Comparison of ENCODE assay signal across 18 cellular contexts in genomic region chr20:7741866-7742265, GRCh38.
DNase-seq lines count a peak whose midpoint lies in the region; ATAC-seq and TF ChIP-seq lines count a peak whose summit lies in the region.
"Had no signal": no experiment of that assay in that cellular context is flagged by ENCODE, and none has a peak within 500 bp of the region (broad histone marks: within the 10 kb centered on the region; RNA-seq: fewer than 3 reads in every experiment).

No MANE protein-coding gene starts in this region.

- H3K4me3 Mint-ChIP-seq in glutamatergic neuron (ENCODE audit: unreplicated experiment), result no peak overlapping the region
- no peak overlapping the region for H3K4me3 Mint-ChIP-seq in activated naive CD8-positive, alpha-beta T cell treated with anti-CD3 and anti-CD28 coated beads, Interleukin-2, amount 50 U/mL, for 24 hours
- H3K4me3 Mint-ChIP-seq: CD4-positive, alpha-beta memory T cell had no signal

- H3K9ac ChIP-seq in PC-3 (ENCODE audit: low read length), result no peak overlapping the region
- H3K9ac ChIP-seq: BLaER1 had no signal

- no TSS peak for BruUV-seq in PC-3 (replicated peaks; lab: Mats Ljungman, UMichigan)

- H3K9me3 Mint-ChIP-seq in glutamatergic neuron (ENCODE audit: unreplicated experiment), result no peaks in the 10 kb centered on the region
- no peaks in the 10 kb centered on the region for H3K9me3 Mint-ChIP-seq in activated naive CD8-positive, alpha-beta T cell treated with anti-CD3 and anti-CD28 coated beads, Interleukin-2, amount 50 U/mL, for 24 hours

- ATAC-seq in PC-3 (peak; percentile 63), HG02884 (IDR thresholded peaks at IDR 0.05; ENCODE audit: unreplicated experiment) (no peak)
- no peak for ATAC-seq in activated naive CD8-positive, alpha-beta T cell treated with anti-CD3 and anti-CD28 coated beads, Interleukin-2, amount 50 U/mL, for 24 hours
- ATAC-seq: SK-N-SH treated with all-trans-retinoic acid at 6 μM for 48 hours had no signal

- intact Hi-C loops in PC-3 (cut with micrococcal nuclease), result no loop called here

- TF ChIP-seq CTCF in PC-3 (conservative IDR thresholded peaks at IDR 0.05; ENCODE audit: low read depth, low read length) (no peak), epithelial cell of esophagus (IDR thresholded peaks at IDR 0.05; ENCODE audit: insufficient read depth, low read depth, low read length, missing control alignments) (no peak), glutamatergic neuron (IDR thresholded peaks at IDR 0.05; ENCODE audit: partially characterized antibody, unreplicated experiment) (no peak)

- H3K27me3 ChIP-seq in PC-3 (ENCODE audit: low read length), result no peaks in the 10 kb centered on the region
- H3K27me3 ChIP-seq: BLaER1 had no signal

- H3K9me2 ChIP-seq in PC-3 (replicated peaks; ENCODE audit: low read length), result no peaks in the 10 kb centered on the region

- CTCF ChIA-PET in PC-3 (lab: Charles Lee), result no interaction called here

- H3K4me3 ChIP-seq in PC-3 (ENCODE audit: low read length), result no peak overlapping the region
- H3K4me3 ChIP-seq in epithelial cell of esophagus (ENCODE audit: low read length), result no peak overlapping the region
- H3K4me3 ChIP-seq: BLaER1 had no signal

- H3K79me2 ChIP-seq in PC-3 (ENCODE audit: low read length), result no peaks in the 10 kb centered on the region

- peak overlapping the region; percentile 10 for H3K27ac Mint-ChIP-seq in glutamatergic neuron (ENCODE audit: unreplicated experiment)
- H3K27ac Mint-ChIP-seq in activated naive CD8-positive, alpha-beta T cell treated with anti-CD3 and anti-CD28 coated beads, Interleukin-2, amount 50 U/mL, for 24 hours, result no peak overlapping the region
- H3K27ac Mint-ChIP-seq: CD4-positive, alpha-beta memory T cell had no signal

- DNase-seq in HCEC 1CT, result peak; percentile 64
- peak; percentile 21 for DNase-seq in PC-3
- DNase-seq in epithelial cell of esophagus (ENCODE audit: low read depth), result peak; percentile 47
- no peak for DNase-seq in glutamatergic neuron
- no peak for DNase-seq in activated naive CD8-positive, alpha-beta T cell treated with anti-CD3 and anti-CD28 coated beads, Interleukin-2, amount 50 U/mL, for 24 hours
- DNase-seq in NCI-H128 (lab: John Stamatoyannopoulos, UW; ENCODE audit: unreplicated experiment), result no peak
- DNase-seq in germinal center (ENCODE audit: low spot score), result no peak
- DNase-seq: CD4-positive, alpha-beta memory T cell; DMS79 treated with DMSO at 0.1 percent for 48 hours; H7; Kasumi-1; NCI-H1105 treated with DMSO at 0.1 percent for 48 hours; NCI-H748 treated with DMSO at 0.1 percent for 48 hours; RPMI8226; SIG-M5 had no signal

- H3K9me3 ChIP-seq in PC-3 (ENCODE audit: low read length), result no peaks in the 10 kb centered on the region
- H3K9me3 ChIP-seq: BLaER1 had no signal

- H3K36me3 ChIP-seq in PC-3 (ENCODE audit: low read depth, low read length), result no peaks in the 10 kb centered on the region
- H3K36me3 ChIP-seq: BLaER1 had no signal

- peak overlapping the region; percentile 52 for H3K4me2 ChIP-seq in PC-3 (ENCODE audit: low read length)
- H3K4me2 ChIP-seq: BLaER1 had no signal

- no peak overlapping the region for H2AFZ ChIP-seq in PC-3 (ENCODE audit: low read length)

- H3K4me1 Mint-ChIP-seq in glutamatergic neuron (ENCODE audit: low read depth, unreplicated experiment), result peaks cover 7% of the 10 kb centered on the region
- no peaks in the 10 kb centered on the region for H3K4me1 Mint-ChIP-seq in activated naive CD8-positive, alpha-beta T cell treated with anti-CD3 and anti-CD28 coated beads, Interleukin-2, amount 50 U/mL, for 24 hours
- H3K4me1 Mint-ChIP-seq: CD4-positive, alpha-beta memory T cell had no signal

- no peaks in the 10 kb centered on the region for H4K20me1 ChIP-seq in PC-3 (ENCODE audit: low read length)
- H4K20me1 ChIP-seq: BLaER1 had no signal

- peaks cover 2% of the 10 kb centered on the region for H3K27me3 Mint-ChIP-seq in glutamatergic neuron (ENCODE audit: unreplicated experiment)
- no peaks in the 10 kb centered on the region for H3K27me3 Mint-ChIP-seq in activated naive CD8-positive, alpha-beta T cell treated with anti-CD3 and anti-CD28 coated beads, Interleukin-2, amount 50 U/mL, for 24 hours
- H3K27me3 Mint-ChIP-seq: CD4-positive, alpha-beta memory T cell had no signal

- H3K27ac ChIP-seq in PC-3 (ENCODE audit: low read length), result 0 out of 2 replicates have a peak overlapping the region, but pooled peaks have one; percentile 9
- H3K27ac ChIP-seq: BLaER1 had no signal

- POLR2A ChIA-PET in PC-3 (lab: Charles Lee; ENCODE audit: unreplicated experiment), result no interaction called here

- H3K36me3 Mint-ChIP-seq in glutamatergic neuron (ENCODE audit: unreplicated experiment), result no peaks in the 10 kb centered on the region
- H3K36me3 Mint-ChIP-seq in activated naive CD8-positive, alpha-beta T cell treated with anti-CD3 and anti-CD28 coated beads, Interleukin-2, amount 50 U/mL, for 24 hours (ENCODE audit: low read depth), result no peaks in the 10 kb centered on the region
- H3K36me3 Mint-ChIP-seq: CD4-positive, alpha-beta memory T cell had no signal

- peaks cover 16% of the 10 kb centered on the region for H3K4me1 ChIP-seq in PC-3 (ENCODE audit: insufficient read depth, low read length)
- H3K4me1 ChIP-seq: BLaER1 had no signal

- no peaks in the 10 kb centered on the region for H3F3A ChIP-seq in PC-3 (ENCODE audit: low read length, unreplicated experiment)

Comparison
In these comparisons a context has a peak if more than half of its experiments do, and no peak if none do; other contexts are left out.
1. DNase-seq: peak in HCEC 1CT (single experiment), PC-3 (single experiment) and epithelial cell of esophagus (single experiment); none in glutamatergic neuron (single experiment), activated naive CD8-positive, alpha-beta T cell treated with anti-CD3 and anti-CD28 coated beads, Interleukin-2, amount 50 U/mL, for 24 hours (single experiment), NCI-H128 (single experiment) and germinal center (single experiment).